Comparison of ENCODE assay signal across 8 cellular contexts in the genomic region with DNA sequence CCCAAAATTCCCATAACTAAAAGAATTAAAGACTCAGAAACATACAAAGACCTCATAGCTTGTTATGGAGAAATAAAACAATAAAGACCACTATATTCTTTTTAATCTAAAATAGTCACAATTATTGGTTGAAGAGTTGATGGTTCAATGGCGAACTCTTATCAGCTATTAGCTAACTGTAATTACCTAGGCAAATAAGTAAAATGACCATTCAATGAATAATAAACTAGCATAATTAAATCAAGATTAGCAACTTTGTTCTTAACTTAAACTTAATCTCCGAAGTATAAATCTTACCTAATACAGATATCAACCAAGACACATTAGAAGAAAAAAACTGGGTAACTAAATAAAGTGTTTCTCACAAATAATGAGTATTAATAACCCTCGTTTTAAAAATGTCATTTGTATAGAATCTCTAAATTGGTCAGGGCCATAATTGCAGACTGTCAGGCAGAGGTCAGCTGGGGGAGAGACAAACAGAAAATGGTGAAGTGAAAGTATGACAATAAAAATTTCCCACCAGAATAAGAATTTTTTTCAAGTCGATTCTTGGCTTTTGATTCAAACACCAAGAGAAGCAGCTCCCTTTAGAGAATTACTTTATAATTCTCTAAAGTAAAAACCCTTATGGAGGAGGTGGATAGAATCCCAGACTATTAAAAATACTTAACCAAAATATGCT. TPM values are rescaled to one million over a fixed set of nuclear protein-coding genes. Genes with fewer than 3 reads are reported as not detected.
DNase-seq lines count a peak whose midpoint lies in the region; ATAC-seq and TF ChIP-seq lines count a peak whose summit lies in the region.

No MANE protein-coding gene starts in this region.

- peak overlapping the region; percentile 72 to 86 for H3K4me3 ChIP-seq in Panc1 (ENCODE audit: low read depth in 2 of 2, low read length in 2 of 2)
- H3K4me3 ChIP-seq in fibroblast of lung (replicated peaks in 1 of 4; ENCODE audit: control extremely low read depth in 1 of 4, insufficient read depth in 1 of 4, low read depth in 3 of 4, low read length in 4 of 4) = peak overlapping the region; percentile 49 to 98 (median 70)
- peak overlapping the region; percentile 75 to 100 (median 90) for H3K4me3 ChIP-seq in sigmoid colon

- H4K20me1 ChIP-seq in fibroblast of lung (ENCODE audit: control insufficient read depth, extremely low read depth, insufficient read depth, low read length) = no peaks in the 10 kb centered on the region

- no peak for TF ChIP-seq POLR2A in sigmoid colon (IDR thresholded peaks at IDR 0.05)

- ATAC-seq in Panc1 = no peak
- ATAC-seq in esophagus mucosa = no peak

- no peaks in the 10 kb centered on the region for H3K27me3 ChIP-seq in Panc1 (ENCODE audit: control insufficient read depth, insufficient read depth, low read length)
- no peaks in the 10 kb centered on the region for H3K27me3 ChIP-seq in fibroblast of lung (ENCODE audit: control insufficient read depth, insufficient read depth, low read length)
- no peaks in the 10 kb centered on the region for H3K27me3 ChIP-seq in sigmoid colon

- no peak for TF ChIP-seq CTCF in GM13976 (IDR thresholded peaks at IDR 0.05; ENCODE audit: borderline replicate concordance, control extremely low read depth, extremely low read depth, insufficient read depth, missing control alignments)
- no peak for TF ChIP-seq CTCF in Panc1 (IDR thresholded peaks at IDR 0.05)
- TF ChIP-seq CTCF in fibroblast of lung (conservative IDR thresholded peaks at IDR 0.05 in 1 of 2, IDR thresholded peaks at IDR 0.05 in 1 of 2; ENCODE audit: low read depth in 1 of 2, low read length in 2 of 2) = no peak
- TF ChIP-seq CTCF in sigmoid colon (IDR thresholded peaks at IDR 0.05) = no peak

- H3K4me1 ChIP-seq in Panc1 (ENCODE audit: control insufficient read depth, insufficient read depth, low read length) = peaks cover 13% of the 10 kb centered on the region; the same call in 1 of the 2 replicates
- no peaks in the 10 kb centered on the region for H3K4me1 ChIP-seq in fibroblast of lung (ENCODE audit: control insufficient read depth, extremely low read depth, insufficient read depth, low read length)
- H3K4me1 ChIP-seq in sigmoid colon = peaks cover 0 to 60% (median 44%) of the 10 kb centered on the region in 4 donors

- H3K27ac ChIP-seq in Panc1 (ENCODE audit: low read length) (peak overlapping the region; percentile 74), fibroblast of lung (ENCODE audit: insufficient read depth, low read length) (no peak overlapping the region), sigmoid colon (peak overlapping the region; percentile 97 to 100 (median 98))

- H3K9ac ChIP-seq in fibroblast of lung (ENCODE audit: insufficient read depth, low read length) = no peak overlapping the region

- H2AFZ ChIP-seq in fibroblast of lung (ENCODE audit: low read length) = no peak overlapping the region

- CTCF ChIA-PET in Panc1 (lab: Charles Lee) = interaction anchor here (0.7 to 1.6 kb wide), 2 partner anchors 24 to 49 kb away, joined by 4 to 9 read pairs; no protein-coding TSS in a partner anchor

- peak; percentile 50 for DNase-seq in GM13976 (ENCODE audit: low spot score)
- DNase-seq in Panc1 (ENCODE audit: low read depth, low spot score) = no peak
- no peak for DNase-seq in fibroblast of lung (ENCODE audit: low read depth in 2 of 2)
- no peak for DNase-seq in sigmoid colon
- DNase-seq in superior temporal gyrus (ENCODE audit: extremely low spot score) = no peak
- DNase-seq in AML-193 (lab: John Stamatoyannopoulos, UW) = no peak
- no peak for DNase-seq in activated gamma-delta T cell treated with Interleukin-2 at 50 U/mL for 16 hours

- POLR2A ChIA-PET in Panc1 (lab: Charles Lee) = interaction anchor here (0.9 kb wide), 1 partner anchor 18 kb away, joined by 4 read pairs; no protein-coding TSS in a partner anchor

- TF ChIP-seq EP300 in sigmoid colon (IDR thresholded peaks at IDR 0.05) = no peak

- WGBS in sigmoid colon, 2 donors = 12 to 38% methylated on average over 4 of the region's 4 CpGs

- in situ Hi-C loops in GM13976 (cut with MboI; ENCODE audit: low sequenced_read_pairs, unreplicated experiment) (no loop called here), Panc1 (cut with HindIII; ENCODE audit: low pct_unique_long_range_greater_than_20kb, low sequenced_read_pairs) (no loop called here)

- no peaks in the 10 kb centered on the region for H3K9me3 ChIP-seq in Panc1 (ENCODE audit: control insufficient read depth, insufficient read depth, low read depth, low read length)
- no peaks in the 10 kb centered on the region for H3K9me3 ChIP-seq in fibroblast of lung (ENCODE audit: control insufficient read depth, insufficient read depth, low read depth, low read length)
- H3K9me3 ChIP-seq in sigmoid colon = no peaks in the 10 kb centered on the region

- H3K36me3 ChIP-seq in Panc1 (ENCODE audit: control insufficient read depth, insufficient read depth, low read length) = no peaks in the 10 kb centered on the region; the same call in 1 of the 2 replicates
- no peaks in the 10 kb centered on the region for H3K36me3 ChIP-seq in fibroblast of lung (ENCODE audit: control insufficient read depth, insufficient read depth, low read length)
- peaks cover 0 to 26% (median 5%) of the 10 kb centered on the region in 4 donors for H3K36me3 ChIP-seq in sigmoid colon

- BruUV-seq in Panc1 (replicated peaks; lab: Mats Ljungman, UMichigan) = TSS peak; percentile 87

- H3K4me2 ChIP-seq in fibroblast of lung (ENCODE audit: extremely low read depth, insufficient read depth, low read length) = peak overlapping the region; percentile 78

- intact Hi-C loops in Panc1 (cut with micrococcal nuclease; ENCODE audit: unreplicated experiment) = loop anchor here (5.0 kb wide), 1 partner anchor 50 kb away; the partner anchor contains the start of gene ARMC12
- intact Hi-C loops in sigmoid colon (cut with DNase I) = loop anchor here (5.0 kb wide), 3 partner anchors 85 to 165 kb away; no protein-coding TSS in a partner anchor

- peaks cover 2% of the 10 kb centered on the region for H3K79me2 ChIP-seq in fibroblast of lung (ENCODE audit: control insufficient read depth, insufficient read depth, low read length)

RNA-seq across cellular contexts. Expression of gene FKBP5, which starts 1.7 kb away (rescaled TPM):
- total RNA-seq in Panc1 (2021; ENCODE audit: unreplicated experiment) (25.2 TPM), fibroblast of lung (13.4 and 16.3 TPM in 2 replicates), sigmoid colon (100 to 1,000 TPM; 200 to 326 (median 258) TPM), esophagus mucosa (65.5 TPM)
- polyA plus RNA-seq in Panc1 (2012; ENCODE audit: insufficient read length) = 14.9 TPM
- polyA plus RNA-seq in fibroblast of lung (10.9 and 13.1 TPM in 2 replicates), sigmoid colon (100 to 1,000 TPM in 1 of 3 donors, 10 to 100 TPM in 2; 52.9 to 165 (median 93.9) TPM)
- polyA plus RNA-seq in fibroblast of lung (2012) = 11.5 and 14.3 TPM in 2 replicates
- polyA minus RNA-seq in fibroblast of lung (ENCODE audit: low replicate concordance) = 0.94 and 2.5 TPM in 2 replicates

RNA-seq across cellular contexts. Expression of gene ARMC12, which starts 49.8 kb away (rescaled TPM):
- total RNA-seq in Panc1 (2021; ENCODE audit: unreplicated experiment) (1.4 TPM), fibroblast of lung (0.50 and 1.0 TPM in 2 replicates), sigmoid colon (1 to 10 TPM in 2 of 4 donors, under 1 TPM in 1, not detected in 1; 0.49 to 5.0 (median 1.1) TPM), esophagus mucosa (not detected)
- polyA plus RNA-seq in Panc1 (2012; ENCODE audit: insufficient read length) = 0.99 TPM
- polyA plus RNA-seq in fibroblast of lung (0.17 and 0.18 TPM in 2 replicates), sigmoid colon (under 1 TPM in 1 of 3 donors, not detected in 2; 0.66 TPM)
- polyA plus RNA-seq in fibroblast of lung (2012) = 0.23 and 0.48 TPM in 2 replicates
- not detected in 2 replicates for polyA minus RNA-seq in fibroblast of lung (ENCODE audit: low replicate concordance)
